19 cellular contexts compared by ENCODE assay signal in the genomic region with DNA sequence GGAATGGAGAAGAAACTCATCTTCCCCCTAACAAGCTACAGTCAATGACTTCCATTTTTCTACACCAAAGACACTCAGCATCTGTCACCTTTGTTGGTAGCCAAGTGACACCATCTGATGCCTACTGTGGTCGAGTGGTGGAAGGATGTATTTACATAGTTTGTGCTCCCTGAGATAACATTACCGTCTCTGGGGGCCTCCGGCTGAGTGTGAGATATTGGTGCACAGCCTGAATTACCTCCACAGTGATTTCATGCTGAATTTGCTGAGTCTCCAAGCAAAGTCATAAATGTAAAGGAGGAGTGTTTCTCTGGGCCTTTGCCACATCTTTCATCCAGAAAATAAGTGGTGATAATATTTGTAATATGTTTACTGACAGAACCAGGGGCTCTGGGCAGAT.
"Had no signal": no experiment of that assay in that cellular context is flagged by ENCODE, and none has a peak within 500 bp of the region (broad histone marks: within the 10 kb centered on the region; RNA-seq: fewer than 3 reads in every experiment).

No MANE protein-coding gene starts in this region.

- H3K4me3 ChIP-seq: ascending aorta, coronary artery, lung had no signal

- H3K4me3 Mint-ChIP-seq: activated CD4-positive, alpha-beta memory T cell treated with anti-CD3 and anti-CD28 coated beads, Interleukin-2, amount 10 ng/mL, durations not matched to agents 7 days and 5 days; activated CD8-positive, alpha-beta memory T cell treated with anti-CD3 and anti-CD28 coated beads, Interleukin-2, amount 10 ng/mL, durations not matched to agents 7 days and 5 days; central memory CD8-positive, alpha-beta T cell; neural crest cell; stimulated activated naive B cell treated with anti-CD40 and anti-IgM and Interleukin-4, amounts not matched to agents 10 μg/mL and 1 μg/mL and 100 μg/mL, for 72 hours had no signal

- H3K36me3 ChIP-seq: ascending aorta had no signal

- H3K4me1 ChIP-seq: ascending aorta had no signal

- H3K9me3 Mint-ChIP-seq: activated CD4-positive, alpha-beta memory T cell treated with anti-CD3 and anti-CD28 coated beads, Interleukin-2, amount 10 ng/mL, durations not matched to agents 7 days and 5 days; activated T-helper 2 cell treated with anti-CD3 and anti-CD28 coated beads, Interferon-gamma antibody, Interleukin-2, Interleukin-4, amounts not matched to agents 10 μg/mL and 5 μg/mL and 100 μg/mL, durations not matched to agents 14 hours and 24 hours and 36 hours had no signal

- DNase-seq: activated CD4-positive, alpha-beta memory T cell treated with anti-CD3 and anti-CD28 coated beads, Interleukin-2, amount 10 ng/mL, durations not matched to agents 7 days and 5 days; activated CD4-positive, alpha-beta T cell treated with anti-CD3 and anti-CD28 coated beads for 48 hours; activated CD4-positive, CD25-positive, alpha-beta regulatory T cell; activated CD8-positive, alpha-beta memory T cell treated with anti-CD3 and anti-CD28 coated beads, Interleukin-2, amount 10 ng/mL, durations not matched to agents 7 days and 5 days; activated naive CD4-positive, alpha-beta T cell treated with anti-CD3 and anti-CD28 coated beads, Interleukin-2, amount 50 U/mL, for 16 hours; activated T-cell treated with anti-CD3 and anti-CD28 coated beads, Interleukin-2, amount 50 U/mL, for 1 hour; erythroblast; foreskin melanocyte; hypothalamus; midbrain; stimulated activated naive B cell treated with anti-CD40 and anti-IgM and Interleukin-4, amounts not matched to agents 10 μg/mL and 1 μg/mL and 100 μg/mL, for 72 hours; T1000 had no signal

- H3K27ac ChIP-seq: ascending aorta, coronary artery had no signal

- ATAC-seq: activated CD8-positive, alpha-beta memory T cell treated with anti-CD3 and anti-CD28 coated beads, Interleukin-2, amount 10 ng/mL, durations not matched to agents 7 days and 5 days; stimulated activated naive B cell treated with anti-CD40 and anti-IgM and Interleukin-4, amounts not matched to agents 10 μg/mL and 1 μg/mL and 100 μg/mL, for 72 hours had no signal

- H3K27ac Mint-ChIP-seq: activated CD4-positive, alpha-beta memory T cell treated with anti-CD3 and anti-CD28 coated beads, Interleukin-2, amount 10 ng/mL, durations not matched to agents 7 days and 5 days; activated CD8-positive, alpha-beta memory T cell treated with anti-CD3 and anti-CD28 coated beads, Interleukin-2, amount 10 ng/mL, durations not matched to agents 7 days and 5 days; activated T-helper 2 cell treated with anti-CD3 and anti-CD28 coated beads, Interferon-gamma antibody, Interleukin-2, Interleukin-4, amounts not matched to agents 10 μg/mL and 5 μg/mL and 100 μg/mL, durations not matched to agents 14 hours and 24 hours and 36 hours; progenitor cell of endocrine pancreas; stimulated activated naive B cell treated with anti-CD40 and anti-IgM and Interleukin-4, amounts not matched to agents 10 μg/mL and 1 μg/mL and 100 μg/mL, for 72 hours had no signal

- H3K9me3 ChIP-seq: ascending aorta had no signal

- H3K27me3 ChIP-seq: ascending aorta had no signal

- H3K4me1 Mint-ChIP-seq: activated CD4-positive, alpha-beta memory T cell treated with anti-CD3 and anti-CD28 coated beads, Interleukin-2, amount 10 ng/mL, durations not matched to agents 7 days and 5 days; activated CD8-positive, alpha-beta memory T cell treated with anti-CD3 and anti-CD28 coated beads, Interleukin-2, amount 10 ng/mL, durations not matched to agents 7 days and 5 days; central memory CD8-positive, alpha-beta T cell; stimulated activated naive B cell treated with anti-CD40 and anti-IgM and Interleukin-4, amounts not matched to agents 10 μg/mL and 1 μg/mL and 100 μg/mL, for 72 hours had no signal

- H3K36me3 Mint-ChIP-seq: activated CD8-positive, alpha-beta memory T cell treated with anti-CD3 and anti-CD28 coated beads, Interleukin-2, amount 10 ng/mL, durations not matched to agents 7 days and 5 days; stimulated activated naive B cell treated with anti-CD40 and anti-IgM and Interleukin-4, amounts not matched to agents 10 μg/mL and 1 μg/mL and 100 μg/mL, for 72 hours had no signal
